In genomic region chr3:58116985-58117384, GRCh38 we compare ENCODE assay signal across 10 cellular contexts.
DNase-seq lines count a peak whose midpoint lies in the region; ATAC-seq and TF ChIP-seq lines count a peak whose summit lies in the region.
"Had no signal": no experiment of that assay in that cellular context is flagged by ENCODE, and none has a peak within 500 bp of the region (broad histone marks: within the 10 kb centered on the region; RNA-seq: fewer than 3 reads in every experiment).

No MANE protein-coding gene starts in this region.

- no peaks in the 10 kb centered on the region for H3K4me1 ChIP-seq in RWPE2 (ENCODE audit: insufficient read depth, poor library complexity, severe bottlenecking)
- H3K4me1 ChIP-seq in stomach smooth muscle (ENCODE audit: control insufficient read depth, insufficient read depth, low read length): peaks cover 27% of the 10 kb centered on the region

- H3K36me3 ChIP-seq in RWPE2 (ENCODE audit: low read depth): peaks cover 100% of the 10 kb centered on the region
- peaks cover 18 to 40% of the 10 kb centered on the region in 2 donors for H3K36me3 ChIP-seq in stomach smooth muscle (ENCODE audit: control insufficient read depth in 2 of 2, insufficient read depth in 2 of 2, low read length in 2 of 2)

- no peak for TF ChIP-seq CTCF in RWPE2 (IDR thresholded peaks at IDR 0.05; ENCODE audit: poor library complexity, severe bottlenecking)

- DNase-seq in RWPE2 (ENCODE audit: low spot score) (no peak), left lobe of liver (ENCODE audit: low spot score) (no peak), NCI-H1417 treated with DMSO at 0.1 percent for 48 hours (lab: John Stamatoyannopoulos, UW) (no peak)
- no peak for DNase-seq in activated naive CD4-positive, alpha-beta T cell (lab: John Stamatoyannopoulos, UW)
- DNase-seq: glutamatergic neuron, NCI-H1092 treated with DMSO at 0.1 percent for 48 hours had no signal

- H3K27me3 ChIP-seq in RWPE2 (ENCODE audit: insufficient read depth, poor library complexity, severe bottlenecking): no peaks in the 10 kb centered on the region
- no peaks in the 10 kb centered on the region for H3K27me3 ChIP-seq in stomach smooth muscle (ENCODE audit: control insufficient read depth in 1 of 2, insufficient read depth in 2 of 2, low read length in 2 of 2)

- H3K27ac ChIP-seq in RWPE2 (ENCODE audit: poor library complexity, severe bottlenecking): peak overlapping the region; percentile 6
- peak overlapping the region; percentile 41 for H3K27ac ChIP-seq in stomach smooth muscle (ENCODE audit: low read length)

- no peak overlapping the region for H3K4me3 ChIP-seq in RWPE2 (ENCODE audit: severe bottlenecking)
- H3K4me3 ChIP-seq in stomach smooth muscle (ENCODE audit: low read length in 2 of 2): peak overlapping the region; percentile 35 to 40

- ATAC-seq in GM19023 (IDR thresholded peaks at IDR 0.05; ENCODE audit: unreplicated experiment) (peak; percentile 22), RWPE2 (ENCODE audit: low read depth) (no peak; the same call in 2 of the 3 replicates), left lobe of liver (peak; percentile 2), GM21717 (IDR thresholded peaks at IDR 0.05; ENCODE audit: unreplicated experiment) (no peak), GM21619 (IDR thresholded peaks at IDR 0.05; ENCODE audit: unreplicated experiment) (no peak)

- no peaks in the 10 kb centered on the region for H3K9me3 ChIP-seq in RWPE2 (ENCODE audit: severe bottlenecking)
- H3K9me3 ChIP-seq in stomach smooth muscle (ENCODE audit: control insufficient read depth in 2 of 2, low read length in 2 of 2): no peaks in the 10 kb centered on the region

- peak overlapping the region in 1 of 2 donors; percentile 34 for H3K9ac ChIP-seq in stomach smooth muscle (ENCODE audit: low read length in 2 of 2)

Comparison
In these comparisons a context has a peak if more than half of its experiments do, and no peak if none do; other contexts are left out.
1. ATAC-seq: peak in GM19023 (single experiment) and left lobe of liver (single experiment); none in RWPE2 (single experiment), GM21717 (single experiment) and GM21619 (single experiment).